In genomic region chr6:26122005-26122388, GRCh38 we compare ENCODE assay signal across 1 cellular context.
TF ChIP-seq lines count a peak whose summit lies in the region.

No MANE protein-coding gene starts in this region.

TF ChIP-seq in K562, 482 proteins besides CTCF, POLR2A, EP300 and RAD21 (continued from another document):
- TF ChIP-seq SP2 (IDR thresholded peaks at IDR 0.05; ENCODE audit: extremely low read depth, low read depth, low read length, poor library complexity, severe bottlenecking) (no peak), MGA (IDR thresholded peaks at IDR 0.05) (peak; percentile 42; the same call in 1 of the 2 replicates), ZNF785 (CRISPR knock-in tag; IDR thresholded peaks at IDR 0.05) (no peak), ZNF41 (CRISPR knock-in tag; conservative IDR thresholded peaks at IDR 0.05) (0 out of 2 replicates have a peak, but pooled peaks have one; percentile 25), STAT5A (IDR thresholded peaks at IDR 0.05; ENCODE audit: borderline replicate concordance, low read length) (no peak), BCLAF1 (IDR thresholded peaks at IDR 0.05; ENCODE audit: borderline replicate concordance in 1 of 2, control insufficient read depth in 1 of 2, low read depth in 2 of 2, low read length in 1 of 2) (no peak), L3MBTL2 (IDR thresholded peaks at IDR 0.05) (0 out of 2 replicates have a peak, but pooled peaks have one; percentile 11), CEBPG (CRISPR knock-in tag; IDR thresholded peaks at IDR 0.05) (no peak), CEBPG (tag; conservative IDR thresholded peaks at IDR 0.05 in 1 of 2, IDR thresholded peaks at IDR 0.05 in 1 of 2) (no peak), ARID3A (IDR thresholded peaks at IDR 0.05; ENCODE audit: borderline replicate concordance, low read depth, low read length) (0 out of 2 replicates have a peak, but pooled peaks have one; percentile 16), NELFE (IDR thresholded peaks at IDR 0.05; ENCODE audit: insufficient read depth, insufficient read length) (no peak), YBX1 (IDR thresholded peaks at IDR 0.05) (no peak), KDM5B (IDR thresholded peaks at IDR 0.05; ENCODE audit: insufficient replicate concordance, low read depth, low read length) (no peak), ZKSCAN8 (CRISPR knock-in tag; IDR thresholded peaks at IDR 0.05) (no peak), ZFX (CRISPR knock-in tag; IDR thresholded peaks at IDR 0.05) (peak; percentile 72), ZBTB26 (CRISPR knock-in tag; IDR thresholded peaks at IDR 0.05) (no peak), ETV5 (CRISPR knock-in tag; IDR thresholded peaks at IDR 0.05; ENCODE audit: low read depth) (no peak), PATZ1 (CRISPR knock-in tag; IDR thresholded peaks at IDR 0.05; ENCODE audit: borderline replicate concordance) (no peak), CHCHD3 (CRISPR knock-in tag; IDR thresholded peaks at IDR 0.05) (no peak), NFXL1 (CRISPR knock-in tag; IDR thresholded peaks at IDR 0.05) (peak; percentile 74; the same call in 1 of the 2 replicates), ZNF436 (CRISPR knock-in tag; IDR thresholded peaks at IDR 0.05) (no peak), TARDBP (IDR thresholded peaks at IDR 0.05) (no peak), RB1 (IDR thresholded peaks at IDR 0.05; ENCODE audit: low read depth) (no peak), PTRF (tag; IDR thresholded peaks at IDR 0.05) (0 out of 2 replicates have a peak, but pooled peaks have one; percentile 33), ZBTB9 (CRISPR knock-in tag; IDR thresholded peaks at IDR 0.05) (no peak), FOXM1 (IDR thresholded peaks at IDR 0.05; ENCODE audit: low read depth) (no peak), FOXM1 (CRISPR knock-in tag; IDR thresholded peaks at IDR 0.05; ENCODE audit: low read depth) (no peak), SIRT6 (IDR thresholded peaks at IDR 0.05; ENCODE audit: low read depth, low read length) (no peak), HOMEZ (CRISPR knock-in tag; IDR thresholded peaks at IDR 0.05) (no peak), E2F4 (CRISPR knock-in tag; IDR thresholded peaks at IDR 0.05; ENCODE audit: low read depth) (no peak), POLR2AphosphoS2 (IDR thresholded peaks at IDR 0.05; ENCODE audit: low read length) (no peak), ZNF212 (CRISPR knock-in tag; IDR thresholded peaks at IDR 0.05) (0 out of 2 replicates have a peak, but pooled peaks have one; percentile 12)
